In genomic region chr9:117414906-117415583, GRCh38 we compare ENCODE assay signal across 8 cellular contexts. TPM values are rescaled to one million over a fixed set of nuclear protein-coding genes. Genes with fewer than 3 reads are reported as not detected.
DNase-seq lines count a peak whose midpoint lies in the region; ATAC-seq, FAIRE-seq and TF ChIP-seq lines count a peak whose summit lies in the region.

Gene ASTN2, minus strand, starts transcription at chr9:117415057. Its CDS starts 119 bp downstream, at chr9:117414938.

- 3 to 28% methylated on average over 6 to 53 of the region's 53 CpGs for WGBS in pancreas, 2 donors

- POLR2A ChIA-PET in naive thymus-derived CD8-positive, alpha-beta T cell (lab: Charles Lee) = no interaction called here

- no peaks in the 10 kb centered on the region for H3K36me3 Mint-ChIP-seq in naive thymus-derived CD8-positive, alpha-beta T cell

- ATAC-seq in pancreas (peak; percentile 7 to 29 (median 22)), HG03571 (IDR thresholded peaks at IDR 0.05; ENCODE audit: unreplicated experiment) (no peak), GM18498 (IDR thresholded peaks at IDR 0.05; ENCODE audit: unreplicated experiment) (no peak)
- ATAC-seq in naive thymus-derived CD8-positive, alpha-beta T cell = no peak

- H3K27me3 Mint-ChIP-seq in naive thymus-derived CD8-positive, alpha-beta T cell = peaks cover 9 to 40% (median 30%) of the 10 kb centered on the region in 5 donors

- H3K9me3 ChIP-seq in BLaER1 treated with 17β-estradiol and CSF1 and Interleukin-3, amounts not matched to agents 10 nM and 100 nM (replicated peaks in 1 of 11) = no peaks in the 10 kb centered on the region
- H3K9me3 ChIP-seq in pancreas = no peaks in the 10 kb centered on the region

- FAIRE-seq in pancreas (lab: Jason Lieb, UNC) = no peak

- H3K4me1 Mint-ChIP-seq in naive thymus-derived CD8-positive, alpha-beta T cell = peaks cover 0 to 3% (median 1%) of the 10 kb centered on the region in 4 donors

- peaks cover 49 to 70% (median 56%) of the 10 kb centered on the region in 11 experiments for H3K27me3 ChIP-seq in BLaER1 treated with 17β-estradiol and CSF1 and Interleukin-3, amounts not matched to agents 10 nM and 100 nM
- H3K27me3 ChIP-seq in pancreas = no peaks in the 10 kb centered on the region

- peak within 1 kb of the TSS in 3 of 11 experiments; percentile 37 to 50 (median 47); a peak in 5 of 22 replicates for H3K27ac ChIP-seq in BLaER1 treated with 17β-estradiol and CSF1 and Interleukin-3, amounts not matched to agents 10 nM and 100 nM
- no peak within 1 kb of the TSS for H3K27ac ChIP-seq in pancreas

- no peak for TF ChIP-seq CTCF in pancreas (IDR thresholded peaks at IDR 0.05)

- intact Hi-C loops in pancreas (cut with DNase I) = loop anchor here in 1 of 3 donors (10.0 kb wide), 1 partner anchor 170 kb away; no protein-coding TSS in a partner anchor

- no peaks in the 10 kb centered on the region for H3K36me3 ChIP-seq in BLaER1 treated with 17β-estradiol and CSF1 and Interleukin-3, amounts not matched to agents 10 nM and 100 nM
- H3K36me3 ChIP-seq in pancreas = no peaks in the 10 kb centered on the region

- H3K27ac Mint-ChIP-seq in naive thymus-derived CD8-positive, alpha-beta T cell = no peak within 1 kb of the TSS

- H3K4me1 ChIP-seq in BLaER1 treated with 17β-estradiol and CSF1 and Interleukin-3, amounts not matched to agents 10 nM and 100 nM = peaks cover 18 to 30% (median 24%) of the 10 kb centered on the region in 10 experiments
- H3K4me1 ChIP-seq in pancreas = peaks cover 0 to 4% (median 4%) of the 10 kb centered on the region in 3 donors

- H3K4me2 ChIP-seq in BLaER1 treated with 17β-estradiol and CSF1 and Interleukin-3, amounts not matched to agents 10 nM and 100 nM = peak within 1 kb of the TSS; percentile 91 to 99 (median 96)

- peak within 1 kb of the TSS; percentile 49 to 86 (median 73) for H3K9ac ChIP-seq in BLaER1 treated with 17β-estradiol and CSF1 and Interleukin-3, amounts not matched to agents 10 nM and 100 nM

- DNase-seq in NCI-H460 (ENCODE audit: extremely low read depth, low read depth) (no peak), globus pallidus (ENCODE audit: low spot score) (peak; percentile 54), pancreas (peak in 5 of 6 donors; percentile 25 to 72 (median 46)), GF-D8 (lab: John Stamatoyannopoulos, UW) (no peak)
- no peak for DNase-seq in naive thymus-derived CD8-positive, alpha-beta T cell

- peak within 1 kb of the TSS; percentile 71 to 82 (median 74) for H3K4me3 ChIP-seq in BLaER1 treated with 17β-estradiol and CSF1 and Interleukin-3, amounts not matched to agents 10 nM and 100 nM
- H3K4me3 ChIP-seq in pancreas = peak within 1 kb of the TSS; percentile 26 to 65 (median 50)

- H3K4me3 Mint-ChIP-seq in naive thymus-derived CD8-positive, alpha-beta T cell = peak within 1 kb of the TSS in 3 of 10 donors; percentile 30 to 41 (median 36)

- H4K20me1 ChIP-seq in BLaER1 treated with 17β-estradiol and CSF1 and Interleukin-3, amounts not matched to agents 10 nM and 100 nM = peaks cover 0 to 35% (median 13%) of the 10 kb centered on the region in 11 experiments; a peak in 15 of 22 replicates

- H3K9me3 Mint-ChIP-seq in naive thymus-derived CD8-positive, alpha-beta T cell = peaks cover 0 to 3% (median 0%) of the 10 kb centered on the region in 9 donors

RNA-seq across cellular contexts. Expression of gene ASTN2, which starts in this region (rescaled TPM):
- 10.1 and 11.5 TPM in 2 replicates for total RNA-seq in NCI-H460 (2014; rRNA removed; shearing (Covaris generic))
- 6.5 and 9.4 TPM in 2 replicates for polyA plus RNA-seq in NCI-H460 (2014; cell fraction: nucleus; rRNA removed)
- total RNA-seq in pancreas = 10 to 100 TPM in 1 of 6 donors, 1 to 10 TPM in 5; 3.1 to 11.9 (median 6.9) TPM
- polyA plus RNA-seq in pancreas = 1 to 10 TPM; 1.3 to 2.6 TPM
- total RNA-seq in naive thymus-derived CD8-positive, alpha-beta T cell = 1 to 10 TPM; 2.9 to 3.6 TPM
- polyA plus RNA-seq in naive thymus-derived CD8-positive, alpha-beta T cell = 1 to 10 TPM; 1.2 to 3.8 (median 3.2) TPM

Comparison
In these comparisons a context has a peak if more than half of its experiments do, and no peak if none do; other contexts are left out.
1. DNase-seq: peak in globus pallidus (single experiment) and pancreas (5 of 6); none in NCI-H460 (single experiment), GF-D8 (single experiment) and naive thymus-derived CD8-positive, alpha-beta T cell (0 of 10).
2. ATAC-seq: peak in pancreas (4 of 4); none in HG03571 (single experiment), GM18498 (single experiment) and naive thymus-derived CD8-positive, alpha-beta T cell (0 of 2).